1 cellular context compared by ENCODE assay signal in genomic region chr2:185998562-185999070, GRCh38.
TF ChIP-seq lines count a peak whose summit lies in the region.

No MANE protein-coding gene starts in this region.

TF ChIP-seq in SK-N-SH, 30 proteins besides CTCF, POLR2A, EP300 and RAD21 (continued from another document):
- TF ChIP-seq USF2 (IDR thresholded peaks at IDR 0.05; ENCODE audit: borderline replicate concordance, low read depth, low read length), result no peak
- TF ChIP-seq SMC3 (IDR thresholded peaks at IDR 0.05; ENCODE audit: low read depth, low read length), result no peak
TF ChIP-seq in SK-N-SH: peak in this region for 0.
